1 cellular context compared by ENCODE assay signal in genomic region chr19:17282488-17283256, GRCh38.
A peak's percentile ranks its signal among the peaks of the same experiment; 100 is the strongest.
TF ChIP-seq lines count a peak whose summit lies in the region.

No MANE protein-coding gene starts in this region.

TF ChIP-seq in HepG2, 621 proteins besides CTCF, POLR2A, EP300 and RAD21 (continued from another document and continues in another):
- TF ChIP-seq ZNF770 (CRISPR knock-in tag; IDR thresholded peaks at IDR 0.05): peak; percentile 83
- no peak for TF ChIP-seq ZNF607 (CRISPR knock-in tag; IDR thresholded peaks at IDR 0.05; ENCODE audit: borderline replicate concordance)
- TF ChIP-seq AKNA (CRISPR knock-in tag; IDR thresholded peaks at IDR 0.05; ENCODE audit: borderline replicate concordance): no peak
- TF ChIP-seq PITX1 (CRISPR knock-in tag; IDR thresholded peaks at IDR 0.05): 0 out of 2 replicates have a peak, but pooled peaks have one; percentile 31
- TF ChIP-seq KDM4B (CRISPR knock-in tag; IDR thresholded peaks at IDR 0.05): 0 out of 2 replicates have a peak, but pooled peaks have one; percentile 29
- no peak for TF ChIP-seq FOXJ3 (CRISPR knock-in tag; IDR thresholded peaks at IDR 0.05; ENCODE audit: borderline replicate concordance)
- TF ChIP-seq ZBTB38 (CRISPR knock-in tag; IDR thresholded peaks at IDR 0.05): peak; percentile 84
- no peak for TF ChIP-seq YEATS4 (CRISPR knock-in tag; IDR thresholded peaks at IDR 0.05; ENCODE audit: borderline replicate concordance)
- TF ChIP-seq EEA1 (CRISPR knock-in tag; IDR thresholded peaks at IDR 0.05; ENCODE audit: borderline replicate concordance): 0 out of 2 replicates have a peak, but pooled peaks have one; percentile 41
- TF ChIP-seq ATRX (CRISPR knock-in tag; IDR thresholded peaks at IDR 0.05; ENCODE audit: borderline replicate concordance): no peak
- TF ChIP-seq ZBTB25 (CRISPR knock-in tag; IDR thresholded peaks at IDR 0.05): no peak
- no peak for TF ChIP-seq THAP9 (CRISPR knock-in tag; IDR thresholded peaks at IDR 0.05; ENCODE audit: borderline replicate concordance)
- no peak for TF ChIP-seq SMARCC2 (IDR thresholded peaks at IDR 0.05)
- no peak for TF ChIP-seq PHF20 (CRISPR knock-in tag; IDR thresholded peaks at IDR 0.05)
- no peak for TF ChIP-seq ZBTB46 (CRISPR knock-in tag; IDR thresholded peaks at IDR 0.05; ENCODE audit: borderline replicate concordance)
- no peak for TF ChIP-seq ATF4 (CRISPR knock-in tag; IDR thresholded peaks at IDR 0.05)
- no peak for TF ChIP-seq GTF3A (CRISPR knock-in tag; conservative IDR thresholded peaks at IDR 0.05)
- peak; percentile 51; the same call in 1 of the 2 replicates for TF ChIP-seq RXRB (CRISPR knock-in tag; IDR thresholded peaks at IDR 0.05; ENCODE audit: borderline replicate concordance)
- TF ChIP-seq TARDBP (CRISPR knock-in tag; IDR thresholded peaks at IDR 0.05): 0 out of 2 replicates have a peak, but pooled peaks have one; percentile 26
- TF ChIP-seq ZFX (CRISPR knock-in tag; IDR thresholded peaks at IDR 0.05; ENCODE audit: low read depth): peak; percentile 55; the same call in 1 of the 2 replicates
- TF ChIP-seq ZNF567 (CRISPR knock-in tag; IDR thresholded peaks at IDR 0.05; ENCODE audit: borderline replicate concordance): no peak
- TF ChIP-seq ZNF839 (CRISPR knock-in tag; IDR thresholded peaks at IDR 0.05; ENCODE audit: borderline replicate concordance): peak; percentile 58; the same call in 1 of the 2 replicates
- TF ChIP-seq SP1 (IDR thresholded peaks at IDR 0.05): no peak
- no peak for TF ChIP-seq SP1 (CRISPR knock-in tag; IDR thresholded peaks at IDR 0.05)
- no peak for TF ChIP-seq GATA4 (IDR thresholded peaks at IDR 0.05; ENCODE audit: borderline replicate concordance, low read depth)
- TF ChIP-seq KLF11 (CRISPR knock-in tag; IDR thresholded peaks at IDR 0.05): no peak
- TF ChIP-seq ZNF713 (CRISPR knock-in tag; IDR thresholded peaks at IDR 0.05): no peak
- no peak for TF ChIP-seq ZNF326 (CRISPR knock-in tag; IDR thresholded peaks at IDR 0.05; ENCODE audit: borderline replicate concordance)
- no peak for TF ChIP-seq TRAFD1 (CRISPR knock-in tag; IDR thresholded peaks at IDR 0.05; ENCODE audit: borderline replicate concordance)
- TF ChIP-seq ZNF577 (CRISPR knock-in tag; IDR thresholded peaks at IDR 0.05; ENCODE audit: borderline replicate concordance, low read depth): no peak
- TF ChIP-seq RBM22 (optimal IDR thresholded peaks at IDR 0.05; ENCODE audit: low read length): no peak
- 0 out of 2 replicates have a peak, but pooled peaks have one; percentile 38 for TF ChIP-seq ZNF503 (CRISPR knock-in tag; IDR thresholded peaks at IDR 0.05)
- no peak for TF ChIP-seq ZNF766 (CRISPR knock-in tag; IDR thresholded peaks at IDR 0.05; ENCODE audit: borderline replicate concordance)
- TF ChIP-seq HNRNPUL1 (IDR thresholded peaks at IDR 0.05; ENCODE audit: low read depth, low read length): no peak
- no peak for TF ChIP-seq IKZF1 (IDR thresholded peaks at IDR 0.05)
- TF ChIP-seq ZNF20 (CRISPR knock-in tag; IDR thresholded peaks at IDR 0.05): no peak
- peak; percentile 25; the same call in 1 of the 2 replicates for TF ChIP-seq PAXIP1 (CRISPR knock-in tag; conservative IDR thresholded peaks at IDR 0.05)
- TF ChIP-seq PLRG1 (conservative IDR thresholded peaks at IDR 0.05): no peak
